ENCODE assay signal across 9 cellular contexts in the genomic region with DNA sequence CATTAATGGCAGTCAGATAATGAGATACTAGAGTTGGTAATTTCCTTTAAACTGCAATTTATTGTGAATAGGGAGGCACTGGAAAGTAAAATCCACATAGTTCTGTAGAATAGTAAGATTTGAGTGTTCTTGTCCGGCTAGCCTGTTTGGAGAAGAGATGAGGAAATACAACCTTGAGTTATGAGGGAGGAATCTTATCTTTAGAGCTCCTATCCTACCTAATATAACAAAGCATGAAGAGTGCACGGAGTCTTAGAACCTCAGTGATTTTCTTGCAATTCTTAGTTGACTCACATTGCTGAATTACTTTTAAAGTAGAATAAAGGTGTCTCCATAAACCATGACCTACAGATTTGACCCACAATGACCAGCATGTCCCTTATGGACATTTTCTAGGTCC.
"Had no signal": no experiment of that assay in that cellular context is flagged by ENCODE, and none has a peak within 500 bp of the region (broad histone marks: within the 10 kb centered on the region; RNA-seq: fewer than 3 reads in every experiment).

No MANE protein-coding gene starts in this region.

- H2AFZ ChIP-seq: GM23248, GM23338 had no signal

- H3K27ac ChIP-seq: GM23248 had no signal

- H3K4me3 ChIP-seq: GM23248, GM23338, HAP-1 had no signal

- H3K4me3 Mint-ChIP-seq: GM23338, H9, HFFc6 had no signal

- H3K27ac Mint-ChIP-seq: GM23338, HFFc6 had no signal

- H3K4me1 ChIP-seq: HAP-1 had no signal

- DNase-seq: GM23248, GOT3, H7, H9, HCEC 1CT, HFFc6 had no signal

- H3K9ac ChIP-seq: GM23248 had no signal

- H3K4me2 ChIP-seq: GM23338 had no signal

- ATAC-seq: GM23338, HCT116 had no signal

- H3K9me3 ChIP-seq: HAP-1 had no signal
